15 cellular contexts compared by ENCODE assay signal in the genomic region with DNA sequence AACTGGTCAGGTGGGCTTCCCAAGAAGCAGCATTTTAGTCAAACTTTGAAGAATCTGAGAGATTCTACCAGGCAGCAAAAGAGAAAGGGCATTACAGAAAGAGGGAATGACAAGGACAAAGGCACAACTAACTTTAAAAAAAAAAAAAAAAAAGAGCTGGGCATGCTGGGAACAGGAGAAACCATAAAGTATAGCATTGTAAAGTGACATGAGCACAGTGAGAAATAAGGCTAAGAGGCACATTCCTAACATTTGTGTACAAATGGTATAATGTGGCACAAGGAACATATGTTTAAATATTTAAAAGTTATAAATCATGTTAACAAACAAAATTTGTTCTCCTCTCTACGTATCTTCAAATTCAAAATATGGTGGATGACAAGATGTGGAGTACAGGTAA.
"Had no signal": no experiment of that assay in that cellular context is flagged by ENCODE, and none has a peak within 500 bp of the region (broad histone marks: within the 10 kb centered on the region; RNA-seq: fewer than 3 reads in every experiment).

No MANE protein-coding gene starts in this region.

- H3K27ac Mint-ChIP-seq: activated CD8-positive, alpha-beta memory T cell treated with anti-CD3 and anti-CD28 coated beads, Interleukin-2, amount 10 ng/mL, durations not matched to agents 7 days and 5 days; activated naive CD8-positive, alpha-beta T cell; neural progenitor cell had no signal

- DNase-seq: activated CD4-positive, alpha-beta T cell treated with anti-CD3 and anti-CD28 coated beads, Interleukin-2, amount 50 U/mL, for 48 hours; activated CD8-positive, alpha-beta memory T cell treated with anti-CD3 and anti-CD28 coated beads, Interleukin-2, amount 10 ng/mL, durations not matched to agents 7 days and 5 days; activated gamma-delta T cell; activated T-cell treated with anti-CD3 and anti-CD28 coated beads, Interleukin-2, amount 50 U/mL, for 48 hours; anterior cingulate cortex; dorsolateral prefrontal cortex; foreskin melanocyte; left lung; posterior cingulate gyrus; right cardiac atrium; tibial artery had no signal

- H3K4me3 ChIP-seq: breast epithelium, dorsolateral prefrontal cortex, left lung, neural progenitor cell, smooth muscle cell, tibial artery had no signal

- H3K4me3 Mint-ChIP-seq: activated CD8-positive, alpha-beta memory T cell treated with anti-CD3 and anti-CD28 coated beads, Interleukin-2, amount 10 ng/mL, durations not matched to agents 7 days and 5 days; activated naive CD8-positive, alpha-beta T cell; neural progenitor cell had no signal

- H3K9ac ChIP-seq: neural progenitor cell had no signal

- H3K27ac ChIP-seq: breast epithelium, dorsolateral prefrontal cortex, left lung, neural progenitor cell, tibial artery had no signal

- H3K36me3 ChIP-seq: breast epithelium, left lung, neural progenitor cell, tibial artery had no signal

- H3K4me1 ChIP-seq: breast epithelium, neural progenitor cell, tibial artery had no signal

- H3K27me3 ChIP-seq: breast epithelium, left lung, neural progenitor cell, tibial artery had no signal

- H3K27me3 Mint-ChIP-seq: activated CD8-positive, alpha-beta memory T cell treated with anti-CD3 and anti-CD28 coated beads, Interleukin-2, amount 10 ng/mL, durations not matched to agents 7 days and 5 days had no signal

- H3K36me3 Mint-ChIP-seq: activated CD8-positive, alpha-beta memory T cell treated with anti-CD3 and anti-CD28 coated beads, Interleukin-2, amount 10 ng/mL, durations not matched to agents 7 days and 5 days; neural progenitor cell had no signal

- H3K4me1 Mint-ChIP-seq: neural progenitor cell had no signal
